ENCODE assay signal across 11 cellular contexts in genomic region chr2:234976479-234977227, GRCh38. TPM values are rescaled to one million over a fixed set of nuclear protein-coding genes. Genes with fewer than 3 reads are reported as not detected.
A peak's percentile ranks its signal among the peaks of the same experiment; 100 is the strongest.
DNase-seq lines count a peak whose midpoint lies in the region; ATAC-seq and TF ChIP-seq lines count a peak whose summit lies in the region.
"Had no signal": no experiment of that assay in that cellular context is flagged by ENCODE, and none has a peak within 500 bp of the region (broad histone marks: within the 10 kb centered on the region; RNA-seq: fewer than 3 reads in every experiment).

No MANE protein-coding gene starts in this region.

- peaks cover 16% of the 10 kb centered on the region for H3K4me1 ChIP-seq in right cardiac atrium (ENCODE audit: control insufficient read depth, insufficient read depth, low read length)

- H3K27me3 ChIP-seq in right cardiac atrium (ENCODE audit: control insufficient read depth, insufficient read depth): no peaks in the 10 kb centered on the region

- DNase-seq in right cardiac atrium: no peak
- DNase-seq in left cardiac atrium: no peak
- DNase-seq in WTC11 (ENCODE audit: low spot score): no peak
- no peak for DNase-seq in nephron progenitor cell
- no peak for DNase-seq in KBM-7
- DNase-seq in DMS 273 (lab: John Stamatoyannopoulos, UW; ENCODE audit: unreplicated experiment): no peak
- DNase-seq: MM.1S, NCI-H187, SK-N-SH had no signal

- in situ Hi-C loops in KBM-7 (cut with MboI; ENCODE audit: low pct_unique_long_range_greater_than_20kb, low sequenced_read_pairs): no loop called here

- POLR2A ChIA-PET in WTC11 (lab: Charles Lee): interaction anchor here (1.0 kb wide), 1 partner anchor 8 kb away, joined by 5 read pairs; no protein-coding TSS in a partner anchor

- H3K27me3 Mint-ChIP-seq in WTC11 (ENCODE audit: low read depth) (no peaks in the 10 kb centered on the region), nephron progenitor cell (ENCODE audit: low read depth, poor library complexity) (peaks cover 4% of the 10 kb centered on the region)

- peaks cover 58% of the 10 kb centered on the region for H3K4me1 Mint-ChIP-seq in WTC11
- peaks cover 66% of the 10 kb centered on the region for H3K4me1 Mint-ChIP-seq in nephron progenitor cell

- no peak overlapping the region for H3K4me3 Mint-ChIP-seq in WTC11
- no peak overlapping the region for H3K4me3 Mint-ChIP-seq in nephron progenitor cell
- H3K4me3 Mint-ChIP-seq: GM23338 had no signal

- H3K9me3 Mint-ChIP-seq in WTC11 (peaks cover 10% of the 10 kb centered on the region), nephron progenitor cell (peaks cover 8% of the 10 kb centered on the region)

- WGBS in right cardiac atrium: 77% methylated on average over 18 of the region's 18 CpGs

- H3K27ac ChIP-seq in right cardiac atrium (ENCODE audit: low read length): peak overlapping the region; percentile 21

- no peak for ATAC-seq in right cardiac atrium
- ATAC-seq in left cardiac atrium: no peak
- no peak for ATAC-seq in WTC11
- no peak for ATAC-seq in HG02763 (IDR thresholded peaks at IDR 0.05; ENCODE audit: unreplicated experiment)
- ATAC-seq: GM23338 had no signal

- H3K27ac Mint-ChIP-seq in WTC11: peak overlapping the region; percentile 68; the same call in 1 of the 2 replicates
- peak overlapping the region; percentile 19 for H3K27ac Mint-ChIP-seq in nephron progenitor cell

- CTCF ChIA-PET in WTC11 (lab: Charles Lee): no interaction called here

- intact Hi-C loops in right cardiac atrium (cut with DNase I) (no loop called here), left cardiac atrium (cut with DNase I) (no loop called here)

- H3K9me3 ChIP-seq in right cardiac atrium (ENCODE audit: control insufficient read depth, low read length): no peaks in the 10 kb centered on the region
- H3K9me3 ChIP-seq: SK-N-SH had no signal

- no peak for TF ChIP-seq CTCF in WTC11 (IDR thresholded peaks at IDR 0.05)
- TF ChIP-seq CTCF in nephron progenitor cell (IDR thresholded peaks at IDR 0.05): no peak

- H3K36me3 Mint-ChIP-seq in WTC11 (peaks cover 18% of the 10 kb centered on the region), nephron progenitor cell (ENCODE audit: low read depth) (peaks cover 26% of the 10 kb centered on the region)

- H3K4me3 ChIP-seq in right cardiac atrium (ENCODE audit: low read length): no peak overlapping the region
- H3K4me3 ChIP-seq: GM23338 had no signal

TF ChIP-seq in WTC11, 78 proteins besides CTCF, POLR2A, EP300 and RAD21:
- TF ChIP-seq GABPB1 (CRISPR knock-in tag; IDR thresholded peaks at IDR 0.05) (no peak), ATF3 (CRISPR knock-in tag; conservative IDR thresholded peaks at IDR 0.05) (no peak), ATF1 (CRISPR knock-in tag; IDR thresholded peaks at IDR 0.05) (no peak), GRHL2 (CRISPR knock-in tag; IDR thresholded peaks at IDR 0.05; ENCODE audit: insufficient replicate concordance, severe bottlenecking) (no peak), FOXP1 (CRISPR knock-in tag; IDR thresholded peaks at IDR 0.05; ENCODE audit: borderline replicate concordance) (no peak), ATF6 (CRISPR knock-in tag; IDR thresholded peaks at IDR 0.05) (no peak), ZNF317 (CRISPR knock-in tag; IDR thresholded peaks at IDR 0.05; ENCODE audit: borderline replicate concordance, low read depth) (no peak)

RNA-seq across cellular contexts. Expression of gene SH3BP4, which starts 24.8 kb away (rescaled TPM):
- total RNA-seq in right cardiac atrium (10 to 100 TPM; 18.4 to 32.0 (median 21.6) TPM), left cardiac atrium (10 to 100 TPM; 15.1 to 27.0 TPM), WTC11 (2021) (31.1 to 44.4 TPM (median 32.6 TPM) in 3 replicates)
- 12.3 TPM for polyA plus RNA-seq in right cardiac atrium
